11 cellular contexts compared by ENCODE assay signal in genomic region chr1:9279172-9279840, GRCh38. TPM values are rescaled to one million over a fixed set of nuclear protein-coding genes. Genes with fewer than 3 reads are reported as not detected.
DNase-seq lines count a peak whose midpoint lies in the region; ATAC-seq, FAIRE-seq and TF ChIP-seq lines count a peak whose summit lies in the region.
"Had no signal": no experiment of that assay in that cellular context is flagged by ENCODE, and none has a peak within 500 bp of the region (broad histone marks: within the 10 kb centered on the region; RNA-seq: fewer than 3 reads in every experiment).

No MANE protein-coding gene starts in this region.

- peak overlapping the region; percentile 70; the same call in 2 of the 3 replicates for H2BK15ac ChIP-seq in IMR-90 (ENCODE audit: low read depth, low read length)
- H2BK15ac ChIP-seq in neuronal stem cell (ENCODE audit: low read length) = no peak overlapping the region

- ATAC-seq in IMR-90 (ENCODE audit: low read depth) = no peak

- no peak overlapping the region for H4K5ac ChIP-seq in IMR-90 (ENCODE audit: low read depth, low read length)

- peaks cover 78 to 91% (median 82%) of the 10 kb centered on the region in 10 experiments for H3K4me1 ChIP-seq in BLaER1 treated with 17β-estradiol and CSF1 and Interleukin-3, amounts not matched to agents 10 nM and 100 nM
- H3K4me1 ChIP-seq in IMR-90 (ENCODE audit: control insufficient read depth, insufficient read depth, low read length) (peaks cover 46% of the 10 kb centered on the region), neuronal stem cell (ENCODE audit: control insufficient read depth in 2 of 2, insufficient read depth in 1 of 2, low read depth in 1 of 2, low read length in 2 of 2) (peaks cover 6 to 21% of the 10 kb centered on the region in 2 donors), esophagus squamous epithelium (peaks cover 19 to 66% (median 32%) of the 10 kb centered on the region in 3 donors)

- no peak overlapping the region for H2BK12ac ChIP-seq in neuronal stem cell (ENCODE audit: low read length)

- H3K4me2 ChIP-seq in BLaER1 treated with 17β-estradiol and CSF1 and Interleukin-3, amounts not matched to agents 10 nM and 100 nM = peak overlapping the region; percentile 66 to 88 (median 80)
- H3K4me2 ChIP-seq in IMR-90 (ENCODE audit: low read depth, low read length) = no peak overlapping the region
- H3K4me2 ChIP-seq in neuronal stem cell (ENCODE audit: insufficient read depth, low read length, poor library complexity, severe bottlenecking) = no peak overlapping the region

- no peak for TF ChIP-seq CTCF in IMR-90 (conservative IDR thresholded peaks at IDR 0.05; ENCODE audit: low read depth, low read length)
- no peak for TF ChIP-seq CTCF in astrocyte of the spinal cord (IDR thresholded peaks at IDR 0.05; ENCODE audit: low read depth, low read length)
- TF ChIP-seq CTCF in esophagus squamous epithelium (IDR thresholded peaks at IDR 0.05) = no peak
- no peak for TF ChIP-seq CTCF in GM20000 (IDR thresholded peaks at IDR 0.05; ENCODE audit: extremely low read depth, missing control alignments)

- H3K9me3 ChIP-seq in BLaER1 treated with 17β-estradiol and CSF1 and Interleukin-3, amounts not matched to agents 10 nM and 100 nM (replicated peaks in 1 of 11) = peaks cover under 1 to 17% (median 10%) of the 10 kb centered on the region in 11 experiments; a peak in 16 of 22 replicates
- H3K9me3 ChIP-seq in IMR-90 (ENCODE audit: control insufficient read depth, insufficient read depth, low read length) = no peaks in the 10 kb centered on the region
- peaks cover 0 to 3% of the 10 kb centered on the region in 2 donors for H3K9me3 ChIP-seq in neuronal stem cell (replicated peaks in 1 of 2; ENCODE audit: control insufficient read depth in 2 of 2, insufficient read depth in 1 of 2, low read depth in 1 of 2, low read length in 2 of 2)
- H3K9me3 ChIP-seq in esophagus squamous epithelium = no peaks in the 10 kb centered on the region
- H3K9me3 ChIP-seq: SJSA1 had no signal

- H3K9ac ChIP-seq in BLaER1 treated with 17β-estradiol and CSF1 and Interleukin-3, amounts not matched to agents 10 nM and 100 nM = peak overlapping the region in 6 of 11 experiments; percentile 13 to 50 (median 29); a peak in 8 of 22 replicates
- H3K9ac ChIP-seq in IMR-90 (ENCODE audit: low read depth, low read length) (no peak overlapping the region), neuronal stem cell (ENCODE audit: low read depth, low read length, poor library complexity) (no peak overlapping the region)

- H2BK20ac ChIP-seq in IMR-90 (ENCODE audit: low read depth, low read length) = peak overlapping the region; percentile 95

- peak overlapping the region; percentile 95 for H2AK9ac ChIP-seq in IMR-90 (replicated peaks; ENCODE audit: low read depth, low read length, poor library complexity)

- H2BK5ac ChIP-seq in IMR-90 (ENCODE audit: low read depth, low read length, poor library complexity, severe bottlenecking) (peak overlapping the region; percentile 77), neuronal stem cell (ENCODE audit: low read length) (no peak overlapping the region)

- peak overlapping the region; percentile 7 to 57 for H4K8ac ChIP-seq in IMR-90 (ENCODE audit: low read depth in 2 of 2, low read length in 2 of 2)
- H4K8ac ChIP-seq in neuronal stem cell (ENCODE audit: low read depth, low read length) = no peak overlapping the region

- H4K91ac ChIP-seq in IMR-90 (ENCODE audit: insufficient read depth, low read depth, low read length) (peak overlapping the region; percentile 89), neuronal stem cell (ENCODE audit: low read depth, low read length, poor library complexity) (no peak overlapping the region)

- FAIRE-seq in GM19239 (lab: Jason Lieb, UNC) = no peak

- H3K56ac ChIP-seq in IMR-90 (ENCODE audit: extremely low read depth, insufficient read depth, low read length) = no peak overlapping the region

- CTCF ChIA-PET in IMR-90 (lab: Yijun Ruan, JAX) = interaction anchor here (0.8 to 1.7 kb wide), 3 partner anchors 10 to 212 kb away, joined by 3 to 6 read pairs (median 5); no protein-coding TSS in a partner anchor

- 56% methylated on average over 5 of the region's 23 CpGs; no CpG with 5 or more reads in 1 of the 2 experiments for WGBS in IMR-90 (ENCODE audit: extremely low coverage in 2 of 2, insufficient read length in 1 of 2), 2 experiments
- no CpG with 5 or more reads among the region's 23 CpGs for WGBS in neuronal stem cell (ENCODE audit: extremely low coverage in 2 of 2, insufficient read length in 2 of 2, insufficient replicate concordance in 1 of 2), 2 donors
- 68 to 84% methylated on average over 19 to 23 of the region's 23 CpGs for WGBS in esophagus squamous epithelium, 2 donors

- POLR2A ChIA-PET in IMR-90 (lab: Charles Lee; ENCODE audit: unreplicated experiment) = no interaction called here

- peaks cover 0 to 10% of the 10 kb centered on the region in 2 experiments; a peak in 2 of 4 replicates for H3K79me1 ChIP-seq in IMR-90 (ENCODE audit: low read depth in 1 of 2, low read length in 2 of 2)
- peaks cover 2% of the 10 kb centered on the region for H3K79me1 ChIP-seq in neuronal stem cell (ENCODE audit: low read depth, low read length)

- TF ChIP-seq POLR2A in IMR-90 (IDR thresholded peaks at IDR 0.05; ENCODE audit: low read depth, low read length) (no peak), esophagus squamous epithelium (IDR thresholded peaks at IDR 0.05) (no peak)

- H3K4ac ChIP-seq in IMR-90 (ENCODE audit: low read depth, low read length) (peak overlapping the region; percentile 81), neuronal stem cell (ENCODE audit: low read length) (no peak overlapping the region)

- peaks cover 31% of the 10 kb centered on the region for H3K9me1 ChIP-seq in IMR-90 (ENCODE audit: insufficient read depth, low read length)

- peak overlapping the region; percentile 42; the same call in 1 of the 2 replicates for H3K23ac ChIP-seq in IMR-90 (ENCODE audit: low read depth, low read length)
- H3K23ac ChIP-seq in neuronal stem cell (ENCODE audit: low read depth, low read length, poor library complexity) = no peak overlapping the region

- H3K36me3 ChIP-seq in BLaER1 treated with 17β-estradiol and CSF1 and Interleukin-3, amounts not matched to agents 10 nM and 100 nM = no peaks in the 10 kb centered on the region
- no peaks in the 10 kb centered on the region for H3K36me3 ChIP-seq in IMR-90 (ENCODE audit: control insufficient read depth, insufficient read depth, low read length)
- no peaks in the 10 kb centered on the region for H3K36me3 ChIP-seq in neuronal stem cell (replicated peaks in 1 of 2; ENCODE audit: control insufficient read depth in 2 of 2, insufficient read depth in 2 of 2, low read length in 2 of 2)
- H3K36me3 ChIP-seq in esophagus squamous epithelium = no peaks in the 10 kb centered on the region
- H3K36me3 ChIP-seq: SJSA1 had no signal

- intact Hi-C loops in IMR-90 (cut with micrococcal nuclease) (no loop called here), esophagus squamous epithelium (cut with DNase I) (no loop called here)

- peak overlapping the region; percentile 95 for H2AK5ac ChIP-seq in IMR-90 (ENCODE audit: low read depth, low read length)
- H2AK5ac ChIP-seq in neuronal stem cell (ENCODE audit: low read depth, low read length) = no peak overlapping the region

- no peaks in the 10 kb centered on the region for H4K20me1 ChIP-seq in BLaER1 treated with 17β-estradiol and CSF1 and Interleukin-3, amounts not matched to agents 10 nM and 100 nM
- H4K20me1 ChIP-seq in IMR-90 (ENCODE audit: insufficient read depth, low read length) = no peaks in the 10 kb centered on the region; the same call in 1 of the 2 replicates

- peak overlapping the region; percentile 98 for H2BK120ac ChIP-seq in IMR-90 (ENCODE audit: low read depth, low read length)
- no peak overlapping the region for H2BK120ac ChIP-seq in neuronal stem cell (ENCODE audit: low read depth, low read length)

- no peaks in the 10 kb centered on the region; a peak in 2 of 22 replicates for H3K27me3 ChIP-seq in BLaER1 treated with 17β-estradiol and CSF1 and Interleukin-3, amounts not matched to agents 10 nM and 100 nM
- H3K27me3 ChIP-seq in IMR-90 (ENCODE audit: control insufficient read depth, insufficient read depth, low read length) = no peaks in the 10 kb centered on the region
- H3K27me3 ChIP-seq in neuronal stem cell (ENCODE audit: control insufficient read depth in 3 of 3, insufficient read depth in 3 of 3, low read depth in 1 of 3, low read length in 3 of 3) = peaks cover 0 to 31% (median 0%) of the 10 kb centered on the region in 3 experiments
- H3K27me3 ChIP-seq in esophagus squamous epithelium = peaks cover 0 to 12% (median 0%) of the 10 kb centered on the region in 4 donors
- H3K27me3 ChIP-seq: SJSA1 had no signal

- dilution Hi-C loops in IMR-90 (cut with HindIII; ENCODE audit: low sequenced_read_pairs, unreplicated experiment) = no loop called here

- in situ Hi-C loops in IMR-90 (cut with MboI; ENCODE audit: low sequenced_read_pairs) (loop anchor here (10.0 kb wide), 1 partner anchor 295 kb away; no protein-coding TSS in a partner anchor), astrocyte of the spinal cord (cut with HindIII; ENCODE audit: low sequenced_read_pairs) (no loop called here)

- peak; percentile 55 for DNase-seq in IMR-90
- DNase-seq in astrocyte of the spinal cord (ENCODE audit: low read depth, low spot score) = peak; percentile 12
- no peak for DNase-seq in neuronal stem cell (ENCODE audit: low spot score)
- no peak for DNase-seq in esophagus squamous epithelium (lab: John Stamatoyannopoulos, UW)
- no peak for DNase-seq in ecto neural progenitor cell (ENCODE audit: low spot score)
- no peak for DNase-seq in GM19239 (ENCODE audit: insufficient read length, low spot score)
- DNase-seq in GM20000 (ENCODE audit: low spot score) = no peak
- DNase-seq: NCI-H526 had no signal

- no TSS peak for BruUV-seq in IMR-90 (replicated peaks; lab: Mats Ljungman, UMichigan)

- H3K14ac ChIP-seq in IMR-90 (replicated peaks; ENCODE audit: low read depth, low read length) (peak overlapping the region; percentile 69), neuronal stem cell (ENCODE audit: low read length) (no peak overlapping the region)

- peak overlapping the region; percentile 78 for H2AFZ ChIP-seq in IMR-90 (replicated peaks; ENCODE audit: low read length, poor library complexity)
- H2AFZ ChIP-seq in neuronal stem cell (ENCODE audit: low read length) = peak overlapping the region; percentile 59

- no peak overlapping the region for H3K4me3 ChIP-seq in BLaER1 treated with 17β-estradiol and CSF1 and Interleukin-3, amounts not matched to agents 10 nM and 100 nM
- H3K4me3 ChIP-seq in IMR-90 (ENCODE audit: insufficient read depth, low read depth, low read length) (no peak overlapping the region), astrocyte of the spinal cord (ENCODE audit: low read depth, low read length) (no peak overlapping the region), neuronal stem cell (ENCODE audit: low read length in 2 of 2) (no peak overlapping the region), esophagus squamous epithelium (no peak overlapping the region)
- H3K4me3 ChIP-seq: SJSA1 had no signal

- H3K18ac ChIP-seq in IMR-90 (ENCODE audit: low read depth, low read length) (peak overlapping the region; percentile 27; the same call in 1 of the 2 replicates), neuronal stem cell (ENCODE audit: low read length) (peak overlapping the region; percentile 36)

- no peak for TF ChIP-seq RAD21 in IMR-90 (IDR thresholded peaks at IDR 0.05; ENCODE audit: low read length)

- H3K27ac ChIP-seq in BLaER1 treated with 17β-estradiol and CSF1 and Interleukin-3, amounts not matched to agents 10 nM and 100 nM = peak overlapping the region in 9 of 11 experiments; percentile 8 to 66 (median 26); a peak in 13 of 22 replicates
- H3K27ac ChIP-seq in IMR-90 (ENCODE audit: insufficient read depth, low read length) (no peak overlapping the region), neuronal stem cell (replicated peaks; ENCODE audit: low read length) (no peak overlapping the region), esophagus squamous epithelium (peak overlapping the region in 1 of 4 donors; percentile 14)
- H3K27ac ChIP-seq: epithelial cell of prostate, SJSA1 had no signal

RNA-seq across cellular contexts. Expression of gene SPSB1, which starts 13.4 kb away (rescaled TPM):
- total RNA-seq in IMR-90 (2012; rRNA removed) = 15.0 and 16.7 TPM in 2 replicates
- 17.6 and 19.8 TPM in 2 replicates for polyA plus RNA-seq in IMR-90 (2012; rRNA removed)
- polyA plus RNA-seq in IMR-90 (2012; cell fraction: cytosol; rRNA removed) = 22.0 and 35.7 TPM in 2 replicates
- polyA plus RNA-seq in IMR-90 (2012; cell fraction: nucleus; rRNA removed; ENCODE audit: low replicate concordance) = 16.5 and 24.0 TPM in 2 replicates
- polyA plus RNA-seq in neuronal stem cell (2013, experiment 1 of 2) = 5.2 TPM
- 5.1 TPM for polyA plus RNA-seq in neuronal stem cell (2013, experiment 2 of 2)
- 10 to 100 TPM; 15.2 to 35.5 (median 25.2) TPM for total RNA-seq in esophagus squamous epithelium

RNA-seq across cellular contexts. Expression of gene H6PD, which starts 44.7 kb away (rescaled TPM):
- total RNA-seq in IMR-90 (2012; rRNA removed) (8.3 and 9.3 TPM in 2 replicates), esophagus squamous epithelium (10 to 100 TPM; 10.6 to 35.5 (median 18.7) TPM)
- polyA plus RNA-seq in IMR-90 (2012; rRNA removed) = 22.1 and 22.7 TPM in 2 replicates
- 11.9 and 21.1 TPM in 2 replicates for polyA plus RNA-seq in IMR-90 (2012; cell fraction: cytosol; rRNA removed)
- 23.3 and 30.1 TPM in 2 replicates for polyA plus RNA-seq in IMR-90 (2012; cell fraction: nucleus; rRNA removed; ENCODE audit: low replicate concordance)
- polyA plus RNA-seq in neuronal stem cell (2013, experiment 1 of 2) = 14.1 TPM
- 15.0 TPM for polyA plus RNA-seq in neuronal stem cell (2013, experiment 2 of 2)

Comparison
In these comparisons a context has a peak if more than half of its experiments do, and no peak if none do; other contexts are left out.
1. H3K27ac ChIP-seq: peak in BLaER1 treated with 17β-estradiol and CSF1 and Interleukin-3, amounts not matched to agents 10 nM and 100 nM (9 of 11); none in IMR-90 (single experiment) and neuronal stem cell (single experiment).
2. H3K4me2 ChIP-seq: peak in BLaER1 treated with 17β-estradiol and CSF1 and Interleukin-3, amounts not matched to agents 10 nM and 100 nM (11 of 11); none in IMR-90 (single experiment) and neuronal stem cell (single experiment).
3. H3K9ac ChIP-seq: peak in BLaER1 treated with 17β-estradiol and CSF1 and Interleukin-3, amounts not matched to agents 10 nM and 100 nM (6 of 11); none in IMR-90 (single experiment) and neuronal stem cell (single experiment).
4. DNase-seq: peak in IMR-90 (single experiment) and astrocyte of the spinal cord (single experiment); none in neuronal stem cell (single experiment), esophagus squamous epithelium (single experiment), ecto neural progenitor cell (single experiment), GM19239 (single experiment) and GM20000 (single experiment).